In the genomic region with DNA sequence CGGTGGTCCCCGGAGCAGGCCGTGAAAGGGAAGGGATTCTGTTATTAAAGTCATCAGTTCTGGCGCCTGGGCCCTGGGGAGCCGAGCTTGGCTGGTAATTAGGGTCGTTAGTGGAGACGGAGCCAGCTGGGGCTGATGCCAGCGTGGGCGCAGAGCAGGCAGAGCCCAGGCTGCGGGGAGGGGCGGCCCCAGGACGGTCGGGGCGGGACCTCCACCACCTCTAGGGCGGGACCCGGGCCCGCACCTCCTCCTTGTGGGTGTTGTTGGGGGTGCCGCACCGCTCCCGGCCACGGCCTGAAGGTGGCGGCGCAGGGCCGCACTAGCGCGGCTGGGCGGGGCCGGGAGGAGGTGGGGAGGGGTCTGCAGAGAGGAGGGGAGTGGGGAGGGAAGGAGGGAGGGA, we compare ENCODE assay signal across 8 cellular contexts.
DNase-seq lines count a peak whose midpoint lies in the region; ATAC-seq, FAIRE-seq and TF ChIP-seq lines count a peak whose summit lies in the region.

No MANE protein-coding gene starts in this region.

- H3K27ac Mint-ChIP-seq in CD14-positive monocyte, result no peak overlapping the region

- H3K27me3 Mint-ChIP-seq in CD14-positive monocyte (ENCODE audit: low read depth in 3 of 3), result peaks cover 17 to 28% (median 27%) of the 10 kb centered on the region in 3 donors

- no peaks in the 10 kb centered on the region for H3K27me3 ChIP-seq in bronchial epithelial cell (ENCODE audit: control insufficient read depth, insufficient read depth, low read length)

- FAIRE-seq in bronchial epithelial cell (lab: Jason Lieb, UNC), result no peak

- peaks cover 40% of the 10 kb centered on the region for H3K4me1 Mint-ChIP-seq in CD14-positive monocyte

- intact Hi-C loops in CD14-positive monocyte (cut with micrococcal nuclease), result no loop called here
- intact Hi-C loops in mucosa of descending colon (cut with DNase I, micrococcal nuclease), result no loop called here

- H3K9me3 ChIP-seq in mucosa of descending colon, result no peaks in the 10 kb centered on the region

- DNase-seq in CD14-positive monocyte (ENCODE audit: low spot score) (no peak), NCI-H526 (lab: John Stamatoyannopoulos, UW) (peak; percentile 44 to 88), bronchial epithelial cell (ENCODE audit: low read depth) (no peak), mucosa of descending colon (no peak), omental fat pad (ENCODE audit: low spot score) (no peak), inferior parietal cortex (ENCODE audit: extremely low spot score) (no peak), NCI-H510A treated with DMSO at 0.1 percent for 48 hours (lab: John Stamatoyannopoulos, UW) (no peak)

- peak; percentile 70 for ATAC-seq in GM21360 (IDR thresholded peaks at IDR 0.05; ENCODE audit: unreplicated experiment)
- ATAC-seq in mucosa of descending colon, result peak; percentile 59
- no peak for ATAC-seq in omental fat pad (ENCODE audit: low FRiP score)

- H3K36me3 Mint-ChIP-seq in CD14-positive monocyte, result peaks cover 0 to 3% of the 10 kb centered on the region in 2 donors

- peak overlapping the region in 1 of 2 donors; percentile 30 for H3K4me3 Mint-ChIP-seq in CD14-positive monocyte

- TF ChIP-seq CTCF in CD14-positive monocyte (IDR thresholded peaks at IDR 0.05) (peak; percentile 28), bronchial epithelial cell (IDR thresholded peaks at IDR 0.05; ENCODE audit: insufficient read depth, low read length, severe bottlenecking) (peak; percentile 75), mucosa of descending colon (IDR thresholded peaks at IDR 0.05) (no peak), omental fat pad (IDR thresholded peaks at IDR 0.05) (no peak)

- H3K36me3 ChIP-seq in bronchial epithelial cell (ENCODE audit: control insufficient read depth, insufficient read depth, low read length) (no peaks in the 10 kb centered on the region), mucosa of descending colon (ENCODE audit: low read depth) (no peaks in the 10 kb centered on the region)

- H3K9me3 Mint-ChIP-seq in CD14-positive monocyte, result peaks cover 0 to 3% (median 0%) of the 10 kb centered on the region in 7 donors

- no peaks in the 10 kb centered on the region for H3K4me1 ChIP-seq in mucosa of descending colon (ENCODE audit: low read depth)

- H3K4me3 ChIP-seq in bronchial epithelial cell (ENCODE audit: low read depth, low read length) (peak overlapping the region; percentile 3), mucosa of descending colon (no peak overlapping the region)

Comparison
In these comparisons a context has a peak if more than half of its experiments do, and no peak if none do; other contexts are left out.
1. DNase-seq: peak in NCI-H526 (2 of 2); none in CD14-positive monocyte (single experiment), bronchial epithelial cell (single experiment), mucosa of descending colon (0 of 3), omental fat pad (single experiment), inferior parietal cortex (single experiment) and NCI-H510A treated with DMSO at 0.1 percent for 48 hours (single experiment).
2. CTCF ChIP-seq: peak in CD14-positive monocyte (single experiment) and bronchial epithelial cell (single experiment); none in mucosa of descending colon (single experiment) and omental fat pad (0 of 3).